In genomic region chr22:46147471-46148267, GRCh38 we compare ENCODE assay signal across 16 cellular contexts. TPM values are rescaled to one million over a fixed set of nuclear protein-coding genes. Genes with fewer than 3 reads are reported as not detected.
DNase-seq lines count a peak whose midpoint lies in the region; ATAC-seq and TF ChIP-seq lines count a peak whose summit lies in the region.
"Had no signal": no experiment of that assay in that cellular context is flagged by ENCODE, and none has a peak within 500 bp of the region (broad histone marks: within the 10 kb centered on the region; RNA-seq: fewer than 3 reads in every experiment).

No MANE protein-coding gene starts in this region.

- H3K4ac ChIP-seq in mesendoderm (ENCODE audit: low read depth, low read length) = no peak overlapping the region

- H3K27me3 ChIP-seq in NT2/D1 (ENCODE audit: insufficient read depth, insufficient read length) (peaks cover 48% of the 10 kb centered on the region), mesendoderm (ENCODE audit: insufficient read depth, low read length, poor library complexity) (peaks cover 21% of the 10 kb centered on the region), suprapubic skin (no peaks in the 10 kb centered on the region)
- H3K27me3 ChIP-seq: colonic mucosa, esophagus squamous epithelium had no signal

- no peak overlapping the region for H3K18ac ChIP-seq in mesendoderm (ENCODE audit: low read length)

- H4K8ac ChIP-seq in mesendoderm (ENCODE audit: low read depth, low read length) = no peak overlapping the region

- peak overlapping the region; percentile 57 for H3K23ac ChIP-seq in mesendoderm (ENCODE audit: low read length)

- TF ChIP-seq CTCF in epithelial cell of esophagus (IDR thresholded peaks at IDR 0.05; ENCODE audit: insufficient read depth, low read depth, low read length, missing control alignments) = no peak
- no peak for TF ChIP-seq CTCF in suprapubic skin (IDR thresholded peaks at IDR 0.05)

- no peak for TF ChIP-seq EP300 in suprapubic skin (IDR thresholded peaks at IDR 0.05)

- H2BK5ac ChIP-seq in mesendoderm (ENCODE audit: low read length) = no peak overlapping the region

- no peak for TF ChIP-seq POLR2A in suprapubic skin (IDR thresholded peaks at IDR 0.05)

- no peak overlapping the region for H2AK5ac ChIP-seq in mesendoderm (ENCODE audit: low read length)

- no peaks in the 10 kb centered on the region for H3K79me2 ChIP-seq in mesendoderm (ENCODE audit: control insufficient read depth, insufficient read depth, low read length)

- H3K27ac ChIP-seq in mesendoderm (ENCODE audit: low read depth, low read length) = no peak overlapping the region
- H3K27ac ChIP-seq in suprapubic skin = peak overlapping the region; percentile 89

- peak overlapping the region; percentile 13 for H3K9ac ChIP-seq in NT2/D1 (ENCODE audit: insufficient read length, low read depth)
- no peak overlapping the region for H3K9ac ChIP-seq in mesendoderm (ENCODE audit: low read length)

- H3K79me1 ChIP-seq in mesendoderm (ENCODE audit: low read length) = no peaks in the 10 kb centered on the region

- no peak overlapping the region for H3K4me3 ChIP-seq in NT2/D1 (ENCODE audit: insufficient read length, low read depth)
- no peak overlapping the region for H3K4me3 ChIP-seq in epithelial cell of esophagus (ENCODE audit: low read length)
- H3K4me3 ChIP-seq in mesendoderm (ENCODE audit: low read length) = no peak overlapping the region
- H3K4me3 ChIP-seq in suprapubic skin = no peak overlapping the region
- H3K4me3 ChIP-seq: colonic mucosa, esophagus squamous epithelium had no signal

- H3K36me3 ChIP-seq in NT2/D1 (ENCODE audit: insufficient read depth, insufficient read length, low read length) (no peaks in the 10 kb centered on the region), mesendoderm (ENCODE audit: control insufficient read depth, insufficient read depth, low read length) (no peaks in the 10 kb centered on the region), suprapubic skin (no peaks in the 10 kb centered on the region)
- H3K36me3 ChIP-seq: colonic mucosa had no signal

- H3K9me3 ChIP-seq in NT2/D1 (ENCODE audit: insufficient read depth, low read length) (no peaks in the 10 kb centered on the region), suprapubic skin (no peaks in the 10 kb centered on the region)
- H3K9me3 ChIP-seq: colonic mucosa, esophagus squamous epithelium had no signal

- H4K5ac ChIP-seq in mesendoderm (ENCODE audit: low read length) = no peak overlapping the region

- H3K56ac ChIP-seq in mesendoderm (ENCODE audit: low read length) = no peak overlapping the region

- no peak overlapping the region for H2BK15ac ChIP-seq in mesendoderm (replicated peaks; ENCODE audit: low read depth)

- H3K4me2 ChIP-seq in mesendoderm (ENCODE audit: low read length) = no peak overlapping the region

- H3K4me1 ChIP-seq in NT2/D1 (ENCODE audit: insufficient read depth, insufficient read length) (peaks cover 15% of the 10 kb centered on the region), mesendoderm (ENCODE audit: control insufficient read depth, low read depth, low read length) (no peaks in the 10 kb centered on the region), suprapubic skin (peaks cover 54% of the 10 kb centered on the region)

- DNase-seq in NT2/D1 (ENCODE audit: low read depth, low spot score) (no peak), epithelial cell of esophagus (ENCODE audit: low read depth) (peak; percentile 72), mesendoderm (no peak), suprapubic skin (ENCODE audit: low spot score in 2 of 2) (no peak), SW480 (ENCODE audit: low spot score) (no peak), HPDE6-E6E7 (ENCODE audit: extremely low spot score) (no peak)
- DNase-seq: activated CD4-positive, alpha-beta T cell treated with anti-CD3 and anti-CD28 coated beads, Interleukin-2, amount 50 U/mL, for 48 hours; activated T-cell treated with anti-CD3 and anti-CD28 coated beads, Interleukin-2, amount 50 U/mL, for 72 hours; DMS153; esophagus squamous epithelium; left cardiac atrium; naive B cell; NCI-H2171 treated with DMSO at 0.1 percent for 48 hours had no signal

- WGBS in mesendoderm (ENCODE audit: extremely low coverage, insufficient coverage, low lambda C conversion rate) = no CpG with 5 or more reads among the region's 19 CpGs
- WGBS in suprapubic skin = 44% methylated on average over 12 of the region's 19 CpGs

- no peak overlapping the region for H2BK120ac ChIP-seq in mesendoderm (ENCODE audit: low read depth, low read length)

- no peak for ATAC-seq in GM21526 (IDR thresholded peaks at IDR 0.05; ENCODE audit: low FRiP score, unreplicated experiment)
- ATAC-seq in GM18907 (IDR thresholded peaks at IDR 0.05; ENCODE audit: unreplicated experiment) = no peak
- ATAC-seq: activated T-cell treated with anti-CD3 and anti-CD28 coated beads, Interleukin-2, amount 50 U/mL, for 72 hours had no signal

RNA-seq across cellular contexts. Expression of gene PPARA, which starts 2.7 kb away (rescaled TPM):
- 0.49 TPM for polyA plus RNA-seq in mesendoderm (2013, experiment 1 of 2)
- 0.69 TPM for polyA plus RNA-seq in mesendoderm (2013, experiment 2 of 2)
- 10 to 100 TPM; 18.7 to 53.8 (median 32.0) TPM for total RNA-seq in suprapubic skin
